Comparison of ENCODE assay signal across 16 cellular contexts in the genomic region with DNA sequence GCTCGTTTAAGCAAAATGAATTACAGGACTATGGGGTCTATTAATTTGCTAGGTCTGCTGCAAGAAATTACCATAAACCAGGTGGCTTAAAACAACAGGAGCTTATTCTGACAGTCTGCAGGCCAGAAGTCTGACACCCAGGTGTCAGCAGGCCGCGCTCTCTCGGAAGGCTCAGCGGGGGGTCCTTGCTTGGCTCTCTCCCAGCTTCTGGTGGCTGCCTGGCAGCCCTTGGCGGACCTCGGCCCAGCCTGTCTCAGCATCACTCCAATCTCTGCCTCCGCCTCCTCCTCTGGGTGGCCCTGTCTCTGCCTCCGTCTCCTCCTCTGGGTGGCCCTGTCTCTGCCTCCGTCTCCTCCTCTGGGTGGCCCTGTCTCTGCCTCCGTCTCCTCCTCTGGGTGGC.
DNase-seq lines count a peak whose midpoint lies in the region; TF ChIP-seq lines count a peak whose summit lies in the region.
"Had no signal": no experiment of that assay in that cellular context is flagged by ENCODE, and none has a peak within 500 bp of the region (broad histone marks: within the 10 kb centered on the region; RNA-seq: fewer than 3 reads in every experiment).

No MANE protein-coding gene starts in this region.

- in situ Hi-C loops in G401 (cut with HindIII; ENCODE audit: low sequenced_read_pairs), result no loop called here

- H3K9me3 ChIP-seq in SJCRH30 (replicated peaks), result no peaks in the 10 kb centered on the region
- H3K9me3 ChIP-seq: Caco-2, SK-N-SH had no signal

- TF ChIP-seq CTCF in nephron progenitor cell (IDR thresholded peaks at IDR 0.05), result no peak

- no peaks in the 10 kb centered on the region for H3K9me3 Mint-ChIP-seq in nephron progenitor cell

- H3K27ac Mint-ChIP-seq in nephron progenitor cell, result no peak overlapping the region
- H3K27ac Mint-ChIP-seq: B cell; CD4-positive, CD25-positive, alpha-beta regulatory T cell had no signal

- no peaks in the 10 kb centered on the region for H3K4me1 ChIP-seq in SJCRH30
- H3K4me1 ChIP-seq: Caco-2 had no signal

- H3K36me3 ChIP-seq in SJCRH30, result no peaks in the 10 kb centered on the region

- H3K4me3 Mint-ChIP-seq in nephron progenitor cell, result no peak overlapping the region
- H3K4me3 Mint-ChIP-seq: B cell; CD4-positive, CD25-positive, alpha-beta regulatory T cell had no signal

- no peak overlapping the region for H3K4me3 ChIP-seq in SJCRH30
- H3K4me3 ChIP-seq: K562 had no signal

- peak; percentile 4 for DNase-seq in NCI-H1105 treated with DMSO at 0.1 percent for 48 hours (lab: John Stamatoyannopoulos, UW)
- DNase-seq in NCI-H1105 (lab: John Stamatoyannopoulos, UW), result no peak
- DNase-seq in G401 (ENCODE audit: low spot score), result peak; percentile 11
- DNase-seq in SJCRH30, result peak; percentile 54 to 64
- DNase-seq in nephron progenitor cell, result peak; percentile 8
- DNase-seq in activated naive CD4-positive, alpha-beta T cell treated with anti-CD3 and anti-CD28 coated beads, Interleukin-2, amount 50 U/mL, for 16 hours, result no peak
- DNase-seq in glomerular visceral epithelial cell (ENCODE audit: extremely low spot score), result no peak
- no peak for DNase-seq in NCI-H1694 (lab: John Stamatoyannopoulos, UW)
- DNase-seq: Caco-2; CD4-positive, CD25-positive, alpha-beta regulatory T cell; NCI-H1436 treated with DMSO at 0.1 percent for 48 hours; NCI-H2227 treated with DMSO at 0.1 percent for 48 hours; NCI-H526; SK-N-SH had no signal

- no peak overlapping the region for H3K27ac ChIP-seq in SJCRH30

- no peaks in the 10 kb centered on the region for H3K27me3 ChIP-seq in SJCRH30

- no peaks in the 10 kb centered on the region for H3K36me3 Mint-ChIP-seq in nephron progenitor cell (ENCODE audit: low read depth)
- H3K36me3 Mint-ChIP-seq: CD4-positive, CD25-positive, alpha-beta regulatory T cell had no signal

- peaks cover 12% of the 10 kb centered on the region for H3K4me1 Mint-ChIP-seq in nephron progenitor cell
- H3K4me1 Mint-ChIP-seq: B cell; CD4-positive, CD25-positive, alpha-beta regulatory T cell had no signal

- H3K27me3 Mint-ChIP-seq in nephron progenitor cell (ENCODE audit: low read depth, poor library complexity), result peaks cover 3% of the 10 kb centered on the region
- H3K27me3 Mint-ChIP-seq: B cell; CD4-positive, CD25-positive, alpha-beta regulatory T cell had no signal

Comparison
In these comparisons a context has a peak if more than half of its experiments do, and no peak if none do; other contexts are left out.
1. DNase-seq: peak in NCI-H1105 treated with DMSO at 0.1 percent for 48 hours (single experiment), G401 (single experiment), SJCRH30 (2 of 2) and nephron progenitor cell (single experiment); none in NCI-H1105 (single experiment), activated naive CD4-positive, alpha-beta T cell treated with anti-CD3 and anti-CD28 coated beads, Interleukin-2, amount 50 U/mL, for 16 hours (single experiment), glomerular visceral epithelial cell (single experiment) and NCI-H1694 (single experiment).